In the genomic region with DNA sequence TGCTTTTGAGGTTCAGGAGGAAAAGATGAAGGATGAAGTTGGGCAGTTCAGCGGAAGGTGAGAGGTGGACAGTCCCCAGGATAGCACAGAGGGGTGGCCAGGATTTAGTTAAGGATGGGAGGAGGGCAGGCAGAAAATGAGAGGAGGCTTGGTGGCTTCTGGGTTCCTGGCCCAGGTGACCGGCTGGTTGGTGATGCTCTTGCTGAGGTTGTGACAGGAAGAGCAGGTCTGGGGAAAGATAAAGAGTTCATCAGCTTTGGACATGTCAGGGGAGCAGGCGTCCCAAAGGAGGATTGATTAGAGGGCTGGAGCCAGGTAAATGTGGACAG, we compare ENCODE assay signal across 1 cellular context.
TF ChIP-seq lines count a peak whose summit lies in the region.

No MANE protein-coding gene starts in this region.

TF ChIP-seq in SK-N-SH, 30 proteins besides CTCF, POLR2A, EP300 and RAD21:
- TF ChIP-seq, protein P1, sequence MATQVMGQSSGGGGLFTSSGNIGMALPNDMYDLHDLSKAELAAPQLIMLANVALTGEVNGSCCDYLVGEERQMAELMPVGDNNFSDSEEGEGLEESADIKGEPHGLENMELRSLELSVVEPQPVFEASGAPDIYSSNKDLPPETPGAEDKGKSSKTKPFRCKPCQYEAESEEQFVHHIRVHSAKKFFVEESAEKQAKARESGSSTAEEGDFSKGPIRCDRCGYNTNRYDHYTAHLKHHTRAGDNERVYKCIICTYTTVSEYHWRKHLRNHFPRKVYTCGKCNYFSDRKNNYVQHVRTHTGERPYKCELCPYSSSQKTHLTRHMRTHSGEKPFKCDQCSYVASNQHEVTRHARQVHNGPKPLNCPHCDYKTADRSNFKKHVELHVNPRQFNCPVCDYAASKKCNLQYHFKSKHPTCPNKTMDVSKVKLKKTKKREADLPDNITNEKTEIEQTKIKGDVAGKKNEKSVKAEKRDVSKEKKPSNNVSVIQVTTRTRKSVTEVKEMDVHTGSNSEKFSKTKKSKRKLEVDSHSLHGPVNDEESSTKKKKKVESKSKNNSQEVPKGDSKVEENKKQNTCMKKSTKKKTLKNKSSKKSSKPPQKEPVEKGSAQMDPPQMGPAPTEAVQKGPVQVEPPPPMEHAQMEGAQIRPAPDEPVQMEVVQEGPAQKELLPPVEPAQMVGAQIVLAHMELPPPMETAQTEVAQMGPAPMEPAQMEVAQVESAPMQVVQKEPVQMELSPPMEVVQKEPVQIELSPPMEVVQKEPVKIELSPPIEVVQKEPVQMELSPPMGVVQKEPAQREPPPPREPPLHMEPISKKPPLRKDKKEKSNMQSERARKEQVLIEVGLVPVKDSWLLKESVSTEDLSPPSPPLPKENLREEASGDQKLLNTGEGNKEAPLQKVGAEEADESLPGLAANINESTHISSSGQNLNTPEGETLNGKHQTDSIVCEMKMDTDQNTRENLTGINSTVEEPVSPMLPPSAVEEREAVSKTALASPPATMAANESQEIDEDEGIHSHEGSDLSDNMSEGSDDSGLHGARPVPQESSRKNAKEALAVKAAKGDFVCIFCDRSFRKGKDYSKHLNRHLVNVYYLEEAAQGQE (IDR thresholded peaks at IDR 0.05; ENCODE audit: low read depth, low read length): no peak
- TF ChIP-seq GABPA (IDR thresholded peaks at IDR 0.05; ENCODE audit: low read depth) (no peak), GATA2 (CRISPR knock-in tag; IDR thresholded peaks at IDR 0.05) (no peak), SMC3 (IDR thresholded peaks at IDR 0.05; ENCODE audit: low read depth, low read length) (no peak), ELF1 (IDR thresholded peaks at IDR 0.05) (no peak), CHD2 (IDR thresholded peaks at IDR 0.05; ENCODE audit: low read length, partially characterized antibody) (no peak), SIN3A (IDR thresholded peaks at IDR 0.05; ENCODE audit: borderline replicate concordance, low read depth, low read length) (no peak)
- TF ChIP-seq, protein P2, sequence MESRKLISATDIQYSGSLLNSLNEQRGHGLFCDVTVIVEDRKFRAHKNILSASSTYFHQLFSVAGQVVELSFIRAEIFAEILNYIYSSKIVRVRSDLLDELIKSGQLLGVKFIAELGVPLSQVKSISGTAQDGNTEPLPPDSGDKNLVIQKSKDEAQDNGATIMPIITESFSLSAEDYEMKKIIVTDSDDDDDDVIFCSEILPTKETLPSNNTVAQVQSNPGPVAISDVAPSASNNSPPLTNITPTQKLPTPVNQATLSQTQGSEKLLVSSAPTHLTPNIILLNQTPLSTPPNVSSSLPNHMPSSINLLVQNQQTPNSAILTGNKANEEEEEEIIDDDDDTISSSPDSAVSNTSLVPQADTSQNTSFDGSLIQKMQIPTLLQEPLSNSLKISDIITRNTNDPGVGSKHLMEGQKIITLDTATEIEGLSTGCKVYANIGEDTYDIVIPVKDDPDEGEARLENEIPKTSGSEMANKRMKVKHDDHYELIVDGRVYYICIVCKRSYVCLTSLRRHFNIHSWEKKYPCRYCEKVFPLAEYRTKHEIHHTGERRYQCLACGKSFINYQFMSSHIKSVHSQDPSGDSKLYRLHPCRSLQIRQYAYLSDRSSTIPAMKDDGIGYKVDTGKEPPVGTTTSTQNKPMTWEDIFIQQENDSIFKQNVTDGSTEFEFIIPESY (IDR thresholded peaks at IDR 0.05; ENCODE audit: borderline replicate concordance, low read depth): no peak
- TF ChIP-seq, protein P3, sequence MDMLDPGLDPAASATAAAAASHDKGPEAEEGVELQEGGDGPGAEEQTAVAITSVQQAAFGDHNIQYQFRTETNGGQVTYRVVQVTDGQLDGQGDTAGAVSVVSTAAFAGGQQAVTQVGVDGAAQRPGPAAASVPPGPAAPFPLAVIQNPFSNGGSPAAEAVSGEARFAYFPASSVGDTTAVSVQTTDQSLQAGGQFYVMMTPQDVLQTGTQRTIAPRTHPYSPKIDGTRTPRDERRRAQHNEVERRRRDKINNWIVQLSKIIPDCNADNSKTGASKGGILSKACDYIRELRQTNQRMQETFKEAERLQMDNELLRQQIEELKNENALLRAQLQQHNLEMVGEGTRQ (IDR thresholded peaks at IDR 0.05; ENCODE audit: borderline replicate concordance, low read depth, low read length): no peak
TF ChIP-seq in SK-N-SH: peak in this region for 0.
